ENCODE assay signal across 20 cellular contexts in genomic region chr1:174393885-174394284, GRCh38. TPM values are rescaled to one million over a fixed set of nuclear protein-coding genes. Genes with fewer than 3 reads are reported as not detected.
DNase-seq lines count a peak whose midpoint lies in the region; ATAC-seq, FAIRE-seq and TF ChIP-seq lines count a peak whose summit lies in the region.
"Had no signal": no experiment of that assay in that cellular context is flagged by ENCODE, and none has a peak within 500 bp of the region (broad histone marks: within the 10 kb centered on the region; RNA-seq: fewer than 3 reads in every experiment).

No MANE protein-coding gene starts in this region.

- no peaks in the 10 kb centered on the region for H3K9me3 Mint-ChIP-seq in stimulated activated effector memory CD8-positive, alpha-beta T cell treated with anti-CD3 and anti-CD28 coated beads, Interleukin-12 subunit alpha, Interleukin-12 subunit beta, amount 100 ng/mL, for 72 hours
- H3K9me3 Mint-ChIP-seq: GM23338 had no signal

- TF ChIP-seq EP300 in K562 (IDR thresholded peaks at IDR 0.05; ENCODE audit: low read length): no peak

- FAIRE-seq in GM12891 (lab: Jason Lieb, UNC): peak; percentile 38
- no peak for FAIRE-seq in K562 (lab: Jason Lieb, UNC)
- FAIRE-seq: A549 had no signal

- H3K36me3 ChIP-seq in K562 (ENCODE audit: control insufficient read depth, insufficient read depth, low read length): peaks cover 10% of the 10 kb centered on the region; the same call in 2 of the 3 replicates

- TF ChIP-seq POLR2A in GM12891 (IDR thresholded peaks at IDR 0.05; ENCODE audit: low read depth, low read length) (no peak), K562 (conservative IDR thresholded peaks at IDR 0.05) (no peak)

- no peaks in the 10 kb centered on the region for H4K20me1 ChIP-seq in K562 (replicated peaks; ENCODE audit: control insufficient read depth, insufficient read depth, low read length)

- no peaks in the 10 kb centered on the region for H3K79me2 ChIP-seq in K562 (ENCODE audit: control insufficient read depth, insufficient read depth, low read length)

- H3K4me3 Mint-ChIP-seq in stimulated activated effector memory CD8-positive, alpha-beta T cell treated with anti-CD3 and anti-CD28 coated beads, Interleukin-12 subunit alpha, Interleukin-12 subunit beta, amount 100 ng/mL, for 72 hours: no peak overlapping the region
- H3K4me3 Mint-ChIP-seq: CD4-positive, alpha-beta memory T cell; GM23338; H9 had no signal

- no peak overlapping the region for H3K9ac ChIP-seq in K562 (ENCODE audit: insufficient read depth in 1 of 2, low read depth in 2 of 2, low read length in 2 of 2)

- DNase-seq in DMS53 (lab: John Stamatoyannopoulos, UW) (peak; percentile 52), DMS53 treated with DMSO at 0.1 percent for 48 hours (lab: John Stamatoyannopoulos, UW; ENCODE audit: unreplicated experiment) (no peak), GM12891 (ENCODE audit: insufficient read length, low spot score) (no peak), K562 (ENCODE audit: extremely low read depth in 1 of 4, low spot score in 3 of 4) (no peak), left lobe of liver (ENCODE audit: low spot score) (no peak), left ventricle myocardium superior (no peak)
- no peak for DNase-seq in stimulated activated effector memory CD8-positive, alpha-beta T cell treated with anti-CD3 and anti-CD28 coated beads, Interleukin-12 subunit alpha, Interleukin-12 subunit beta, amount 100 ng/mL, for 72 hours (ENCODE audit: low spot score in 2 of 2)
- DNase-seq: 8988T; ACHN; AML-193; C1 segment of cervical spinal cord; Calu3; CD4-positive, alpha-beta memory T cell; COR-L47; DND-41; H9 had no signal

- 53% methylated on average over 4 of the region's 4 CpGs for WGBS in K562 (ENCODE audit: insufficient coverage, low coverage, missing lambda C conversion rate)

- TF ChIP-seq RAD21 in K562 (CRISPR knock-in tag; conservative IDR thresholded peaks at IDR 0.05 in 1 of 2, IDR thresholded peaks at IDR 0.05 in 1 of 2): no peak

- in situ Hi-C loops in K562 (cut with MboI): no loop called here

- no peak overlapping the region for H3K27ac ChIP-seq in K562 (ENCODE audit: extremely low read depth, low read depth, low read length)
- H3K27ac ChIP-seq: A549 had no signal

- no peak overlapping the region for H2AFZ ChIP-seq in K562 (ENCODE audit: low read depth, low read length)
- H2AFZ ChIP-seq: GM23338 had no signal

- no peak overlapping the region for H3K27ac Mint-ChIP-seq in stimulated activated effector memory CD8-positive, alpha-beta T cell treated with anti-CD3 and anti-CD28 coated beads, Interleukin-12 subunit alpha, Interleukin-12 subunit beta, amount 100 ng/mL, for 72 hours
- H3K27ac Mint-ChIP-seq: GM23338, H9 had no signal

- CTCF ChIA-PET in K562 (lab: Yijun Ruan, JAX; ENCODE audit: low intra/inter-chr PET ratio): no interaction called here

- no peak for TF ChIP-seq CTCF in K562 (IDR thresholded peaks at IDR 0.05 in 2 of 3, conservative IDR thresholded peaks at IDR 0.05 in 1 of 3; ENCODE audit: insufficient read depth in 2 of 3, low read depth in 1 of 3, low read length in 3 of 3)

- intact Hi-C loops in K562 (cut with micrococcal nuclease) (no loop called here), left ventricle myocardium superior (cut with micrococcal nuclease) (no loop called here)

- no peaks in the 10 kb centered on the region for H3K9me1 ChIP-seq in K562 (ENCODE audit: control insufficient read depth, insufficient read depth, low read length)

- no peak for ATAC-seq in K562
- ATAC-seq in stimulated activated effector memory CD8-positive, alpha-beta T cell treated with anti-CD3 and anti-CD28 coated beads, Interleukin-12 subunit alpha, Interleukin-12 subunit beta, amount 100 ng/mL, for 72 hours: no peak
- no peak for ATAC-seq in left lobe of liver
- ATAC-seq in left ventricle myocardium superior: no peak
- ATAC-seq: A549, GM23338, HCT116 had no signal

- H3K4me1 Mint-ChIP-seq in stimulated activated effector memory CD8-positive, alpha-beta T cell treated with anti-CD3 and anti-CD28 coated beads, Interleukin-12 subunit alpha, Interleukin-12 subunit beta, amount 100 ng/mL, for 72 hours: peaks cover 18% of the 10 kb centered on the region
- H3K4me1 Mint-ChIP-seq: GM23338, H9 had no signal

- no peak overlapping the region for H3K4me2 ChIP-seq in K562 (ENCODE audit: insufficient read depth, low read length)
- H3K4me2 ChIP-seq: A549, GM23338 had no signal

- no peaks in the 10 kb centered on the region for H3K4me1 ChIP-seq in K562 (replicated peaks in 1 of 2; ENCODE audit: control insufficient read depth in 2 of 2, insufficient read depth in 2 of 2, low read length in 2 of 2)
- H3K4me1 ChIP-seq: A549 had no signal

- POLR2A ChIA-PET in K562 (lab: Yijun Ruan, JAX): no interaction called here

- BruUV-seq in K562 (replicated peaks; lab: Mats Ljungman, UMichigan): no TSS peak

- peaks cover 15% of the 10 kb centered on the region for H3K36me3 Mint-ChIP-seq in stimulated activated effector memory CD8-positive, alpha-beta T cell treated with anti-CD3 and anti-CD28 coated beads, Interleukin-12 subunit alpha, Interleukin-12 subunit beta, amount 100 ng/mL, for 72 hours

- H3K4me3 ChIP-seq in K562: no peak overlapping the region
- H3K4me3 ChIP-seq: A549, GM23338 had no signal

- H3K27me3 ChIP-seq in K562 (ENCODE audit: control insufficient read depth in 2 of 2, insufficient read depth in 2 of 2, low read length in 2 of 2): no peaks in the 10 kb centered on the region

- no peaks in the 10 kb centered on the region for H3K9me3 ChIP-seq in K562 (replicated peaks; ENCODE audit: control insufficient read depth, insufficient read depth, low read depth, low read length)
- H3K9me3 ChIP-seq: A549 had no signal

TF ChIP-seq in GM12891, 5 proteins besides CTCF, POLR2A, EP300 and RAD21:
- TF ChIP-seq POU2F2 (IDR thresholded peaks at IDR 0.05; ENCODE audit: low read depth, low read length) (no peak), POLR2AphosphoS5 (IDR thresholded peaks at IDR 0.05; ENCODE audit: low read depth, low read length) (no peak), SPI1 (IDR thresholded peaks at IDR 0.05; ENCODE audit: low read depth, low read length) (no peak), TAF1 (IDR thresholded peaks at IDR 0.05; ENCODE audit: low read depth, low read length) (no peak), PAX5 (IDR thresholded peaks at IDR 0.05; ENCODE audit: insufficient read depth, low read length, severe bottlenecking) (no peak)
TF ChIP-seq in GM12891: peak in this region for 0.

TF ChIP-seq in K562, 482 proteins besides CTCF, POLR2A, EP300 and RAD21:
- peak; percentile 23; the same call in 1 of the 2 replicates for TF ChIP-seq RFX1 (IDR thresholded peaks at IDR 0.05)
- no peak for TF ChIP-seq EHMT2 (IDR thresholded peaks at IDR 0.05)
- peak; percentile 73 for TF ChIP-seq NFIC (IDR thresholded peaks at IDR 0.05)
- no peak for TF ChIP-seq IRF1 (CRISPR knock-in tag; IDR thresholded peaks at IDR 0.05; ENCODE audit: borderline replicate concordance)

RNA-seq across cellular contexts. Expression of gene GPR52, which starts 53.9 kb away (rescaled TPM):
- polyA plus RNA-seq in GM12891 (2012; ENCODE audit: low read depth, missing spikeins): not detected
- 17.1 and 57.1 TPM in 2 replicates for total RNA-seq in K562 (2011; cell fraction: chromatin; rRNA removed; ENCODE audit: low replicate concordance)
- total RNA-seq in K562 (2011; cell fraction: nucleolus; rRNA removed): 6.3 and 9.9 TPM in 2 replicates
- total RNA-seq in K562 (2011; cell fraction: nucleoplasm; rRNA removed): 44.9 and 89.1 TPM in 2 replicates
- total RNA-seq in K562 (2014; rRNA removed) (1.2 and 1.5 TPM in 2 replicates), K562 (2014; rRNA removed; fragmentation: Illumina TruSeq; extraction: Trizol) (4.9 and 5.1 TPM in 2 replicates), K562 (2015; rRNA removed; fragmentation: Illumina TruSeq; extraction: Trizol) (4.2 and 4.9 TPM in 2 replicates), K562 (2021) (0.98 and 1.1 TPM in 2 replicates), left lobe of liver (1.0 TPM), left ventricle myocardium superior (1.2 TPM)
- polyA plus RNA-seq in K562 (2011; rRNA removed) (0.38 and 0.41 TPM in 2 replicates), K562 (2014; fragmentation: Illumina TruSeq; extraction: Trizol) (0.12 TPM in 1 of 2 replicates, not detected in the other), K562 (2014; fragmentation: Nextera tagmentation; extraction: Ambion mirVana) (not detected), K562 (2014; rRNA removed) (0.31 TPM in 1 of 2 replicates, not detected in the other)
- polyA plus RNA-seq in K562 (2011; cell fraction: cytosol; rRNA removed): 0.07 TPM in 1 of 2 replicates, not detected in the other
- polyA plus RNA-seq in K562 (2011; cell fraction: nucleus; rRNA removed): 4.6 and 6.1 TPM in 2 replicates
- polyA plus RNA-seq in K562 (2012): not detected in 2 replicates
- polyA minus RNA-seq in K562 (2011; rRNA and poly(A)+ RNA removed): 14.3 and 17.5 TPM in 2 replicates
- polyA minus RNA-seq in K562 (2011; cell fraction: cytosol; rRNA and poly(A)+ RNA removed): not detected in 2 replicates
- 40.3 and 41.9 TPM in 2 replicates for polyA minus RNA-seq in K562 (2011; cell fraction: nucleus; rRNA and poly(A)+ RNA removed)
- total RNA-seq: H4 had no signal
- polyA plus RNA-seq: CD4-positive, alpha-beta memory T cell; GM23338 had no signal
